22 cellular contexts compared by ENCODE assay signal in genomic region chr2:9494096-9494495, GRCh38. TPM values are rescaled to one million over a fixed set of nuclear protein-coding genes. Genes with fewer than 3 reads are reported as not detected.
A peak's percentile ranks its signal among the peaks of the same experiment; 100 is the strongest.
DNase-seq lines count a peak whose midpoint lies in the region; ATAC-seq and TF ChIP-seq lines count a peak whose summit lies in the region.
"Had no signal": no experiment of that assay in that cellular context is flagged by ENCODE, and none has a peak within 500 bp of the region (broad histone marks: within the 10 kb centered on the region; RNA-seq: fewer than 3 reads in every experiment).

No MANE protein-coding gene starts in this region.

- CTCF ChIA-PET in activated CD8-positive, alpha-beta T cell treated with anti-CD3 and anti-CD28 coated beads for 36 hours (lab: Charles Lee) = no interaction called here
- CTCF ChIA-PET in activated CD8-positive, alpha-beta T cell treated with anti-CD3 and anti-CD28 coated beads, Interleukin-2, amount 10 ng/mL, durations not matched to agents 7 days and 5 days (lab: Charles Lee) = no interaction called here
- CTCF ChIA-PET in CD4-positive, alpha-beta memory T cell (lab: Charles Lee; ENCODE audit: partially characterized antibody) = no interaction called here

- H3K4me1 Mint-ChIP-seq in activated CD8-positive, alpha-beta T cell treated with anti-CD3 and anti-CD28 coated beads for 36 hours (ENCODE audit: low read depth) = peaks cover 27% of the 10 kb centered on the region
- peaks cover 9% of the 10 kb centered on the region for H3K4me1 Mint-ChIP-seq in activated CD8-positive, alpha-beta T cell treated with anti-CD3 and anti-CD28 coated beads, Interleukin-2, amount 10 ng/mL, durations not matched to agents 7 days and 5 days (ENCODE audit: low read depth)
- H3K4me1 Mint-ChIP-seq in CD4-positive, alpha-beta memory T cell = peaks cover 0 to 7% (median 2%) of the 10 kb centered on the region in 4 donors
- peaks cover 16% of the 10 kb centered on the region for H3K4me1 Mint-ChIP-seq in activated T-helper 2 cell treated with anti-CD3 and anti-CD28 coated beads, Interferon-gamma antibody, Interleukin-2, Interleukin-4, amounts not matched to agents 10 μg/mL and 5 μg/mL and 100 μg/mL, durations not matched to agents 14 hours and 24 hours and 36 hours (ENCODE audit: low read depth)
- H3K4me1 Mint-ChIP-seq in natural killer cell treated with Interleukin-12 subunit alpha and Interleukin-12 subunit beta and Interleukin-15 and Interleukin-18, amount 100 ng/mL, for 72 hours (ENCODE audit: low read depth in 2 of 2) = peaks cover 29 to 38% of the 10 kb centered on the region in 2 donors
- H3K4me1 Mint-ChIP-seq: H9 had no signal

- WGBS in mesendoderm (ENCODE audit: extremely low coverage, insufficient coverage, low lambda C conversion rate) = no CpG with 5 or more reads among the region's 2 CpGs
- WGBS in right lobe of liver (ENCODE audit: insufficient coverage, low coverage, low lambda C conversion rate, missing lambda C conversion rate) = 93% methylated on average over 2 of the region's 2 CpGs

- peaks cover 48% of the 10 kb centered on the region for H3K36me3 Mint-ChIP-seq in activated CD8-positive, alpha-beta T cell treated with anti-CD3 and anti-CD28 coated beads for 36 hours (ENCODE audit: low read depth)
- peaks cover 66% of the 10 kb centered on the region for H3K36me3 Mint-ChIP-seq in activated CD8-positive, alpha-beta T cell treated with anti-CD3 and anti-CD28 coated beads, Interleukin-2, amount 10 ng/mL, durations not matched to agents 7 days and 5 days (ENCODE audit: low read depth)
- peaks cover 52 to 78% of the 10 kb centered on the region in 2 donors for H3K36me3 Mint-ChIP-seq in CD4-positive, alpha-beta memory T cell
- H3K36me3 Mint-ChIP-seq in activated T-helper 2 cell treated with anti-CD3 and anti-CD28 coated beads, Interferon-gamma antibody, Interleukin-2, Interleukin-4, amounts not matched to agents 10 μg/mL and 5 μg/mL and 100 μg/mL, durations not matched to agents 14 hours and 24 hours and 36 hours (ENCODE audit: low read depth) = peaks cover 81% of the 10 kb centered on the region
- H3K36me3 Mint-ChIP-seq in natural killer cell treated with Interleukin-12 subunit alpha and Interleukin-12 subunit beta and Interleukin-15 and Interleukin-18, amount 100 ng/mL, for 72 hours = peaks cover 23% of the 10 kb centered on the region

- no peaks in the 10 kb centered on the region for H3K27me3 ChIP-seq in CD4-positive, alpha-beta memory T cell (ENCODE audit: insufficient read depth, low read length)
- no peaks in the 10 kb centered on the region for H3K27me3 ChIP-seq in mesendoderm (ENCODE audit: insufficient read depth, low read length, poor library complexity)
- H3K27me3 ChIP-seq in right lobe of liver = no peaks in the 10 kb centered on the region
- H3K27me3 ChIP-seq: brain microvascular endothelial cell, stomach, tibial artery had no signal

- H3K9me3 Mint-ChIP-seq in activated CD8-positive, alpha-beta T cell treated with anti-CD3 and anti-CD28 coated beads for 36 hours = no peaks in the 10 kb centered on the region
- H3K9me3 Mint-ChIP-seq in activated CD8-positive, alpha-beta T cell treated with anti-CD3 and anti-CD28 coated beads, Interleukin-2, amount 10 ng/mL, durations not matched to agents 7 days and 5 days (ENCODE audit: insufficient read depth) = no peaks in the 10 kb centered on the region
- no peaks in the 10 kb centered on the region for H3K9me3 Mint-ChIP-seq in CD4-positive, alpha-beta memory T cell
- H3K9me3 Mint-ChIP-seq in activated T-helper 2 cell treated with anti-CD3 and anti-CD28 coated beads, Interferon-gamma antibody, Interleukin-2, Interleukin-4, amounts not matched to agents 10 μg/mL and 5 μg/mL and 100 μg/mL, durations not matched to agents 14 hours and 24 hours and 36 hours = no peaks in the 10 kb centered on the region
- no peaks in the 10 kb centered on the region for H3K9me3 Mint-ChIP-seq in natural killer cell treated with Interleukin-12 subunit alpha and Interleukin-12 subunit beta and Interleukin-15 and Interleukin-18, amount 100 ng/mL, for 72 hours
- H3K9me3 Mint-ChIP-seq: activated T-helper 1 cell treated with anti-CD3 and anti-CD28 coated beads, Interleukin-12 subunit alpha, Interleukin-12 subunit beta, Interleukin-2, Interleukin-4 antibody, amounts not matched to agents 30 ng/mL and 10 ng/mL and 1 ng/mL, durations not matched to agents 14 hours and 24 hours and 36 hours; H9 had no signal

- H2BK120ac ChIP-seq in mesendoderm (ENCODE audit: low read depth, low read length) = no peak overlapping the region

- intact Hi-C loops in activated CD8-positive, alpha-beta T cell treated with anti-CD3 and anti-CD28 coated beads for 36 hours (cut with micrococcal nuclease) = no loop called here
- intact Hi-C loops in CD4-positive, alpha-beta memory T cell (cut with micrococcal nuclease) = no loop called here
- intact Hi-C loops in activated T-helper 2 cell treated with anti-CD3 and anti-CD28 coated beads, Interferon-gamma antibody, Interleukin-2, Interleukin-4, amounts not matched to agents 10 μg/mL and 5 μg/mL and 100 μg/mL, durations not matched to agents 14 hours and 24 hours and 36 hours (cut with micrococcal nuclease) = no loop called here
- intact Hi-C loops in right lobe of liver (cut with DNase I) = no loop called here

- H4K5ac ChIP-seq in mesendoderm (ENCODE audit: low read length) = no peak overlapping the region

- H3K27me3 Mint-ChIP-seq in activated CD8-positive, alpha-beta T cell treated with anti-CD3 and anti-CD28 coated beads for 36 hours = no peaks in the 10 kb centered on the region
- H3K27me3 Mint-ChIP-seq in activated CD8-positive, alpha-beta T cell treated with anti-CD3 and anti-CD28 coated beads, Interleukin-2, amount 10 ng/mL, durations not matched to agents 7 days and 5 days (ENCODE audit: low read depth) = no peaks in the 10 kb centered on the region
- H3K27me3 Mint-ChIP-seq in CD4-positive, alpha-beta memory T cell = no peaks in the 10 kb centered on the region
- no peaks in the 10 kb centered on the region for H3K27me3 Mint-ChIP-seq in activated T-helper 2 cell treated with anti-CD3 and anti-CD28 coated beads, Interferon-gamma antibody, Interleukin-2, Interleukin-4, amounts not matched to agents 10 μg/mL and 5 μg/mL and 100 μg/mL, durations not matched to agents 14 hours and 24 hours and 36 hours (ENCODE audit: low read depth)
- H3K27me3 Mint-ChIP-seq in natural killer cell treated with Interleukin-12 subunit alpha and Interleukin-12 subunit beta and Interleukin-15 and Interleukin-18, amount 100 ng/mL, for 72 hours = no peaks in the 10 kb centered on the region

- TF ChIP-seq CTCF in activated CD8-positive, alpha-beta T cell treated with anti-CD3 and anti-CD28 coated beads for 36 hours (IDR thresholded peaks at IDR 0.05) = no peak
- no peak for TF ChIP-seq CTCF in right lobe of liver (IDR thresholded peaks at IDR 0.05)

- H3K4ac ChIP-seq in mesendoderm (ENCODE audit: low read depth, low read length) = no peak overlapping the region

- no peak overlapping the region for H3K56ac ChIP-seq in mesendoderm (ENCODE audit: low read length)

- H3K27ac ChIP-seq in CD4-positive, alpha-beta memory T cell (ENCODE audit: low read depth, low read length) = no peak overlapping the region
- H3K27ac ChIP-seq in mesendoderm (ENCODE audit: low read depth, low read length) = no peak overlapping the region
- H3K27ac ChIP-seq in right lobe of liver = no peak overlapping the region
- H3K27ac ChIP-seq: brain microvascular endothelial cell, psoas muscle, stomach, tibial artery, VCaP had no signal

- H2BK5ac ChIP-seq in mesendoderm (ENCODE audit: low read length) = no peak overlapping the region

- H3K18ac ChIP-seq in mesendoderm (ENCODE audit: low read length) = no peak overlapping the region

- peaks cover 74% of the 10 kb centered on the region for H3K36me3 ChIP-seq in CD4-positive, alpha-beta memory T cell (ENCODE audit: insufficient read depth, low read length)
- H3K36me3 ChIP-seq in mesendoderm (ENCODE audit: control insufficient read depth, insufficient read depth, low read length) (peaks cover 15% of the 10 kb centered on the region), right lobe of liver (peaks cover 0 to 80% (median 34%) of the 10 kb centered on the region in 4 donors)

- H3K23ac ChIP-seq in mesendoderm (ENCODE audit: low read length) = no peak overlapping the region

- H3K79me2 ChIP-seq in mesendoderm (ENCODE audit: control insufficient read depth, insufficient read depth, low read length) = no peaks in the 10 kb centered on the region

- no peak for ATAC-seq in activated CD8-positive, alpha-beta T cell treated with anti-CD3 and anti-CD28 coated beads for 36 hours
- no peak for ATAC-seq in activated CD8-positive, alpha-beta T cell treated with anti-CD3 and anti-CD28 coated beads, Interleukin-2, amount 10 ng/mL, durations not matched to agents 7 days and 5 days
- ATAC-seq in natural killer cell treated with Interleukin-12 subunit alpha and Interleukin-12 subunit beta and Interleukin-15 and Interleukin-18, amount 100 ng/mL, for 72 hours = peak; percentile 58 to 61
- ATAC-seq in right lobe of liver = no peak
- ATAC-seq: left lobe of liver, psoas muscle had no signal

- no peak overlapping the region for H3K4me2 ChIP-seq in mesendoderm (ENCODE audit: low read length)

- H3K9me3 ChIP-seq in CD4-positive, alpha-beta memory T cell (ENCODE audit: control insufficient read depth in 1 of 2, low read length in 2 of 2) = no peaks in the 10 kb centered on the region
- H3K9me3 ChIP-seq in right lobe of liver = no peaks in the 10 kb centered on the region
- H3K9me3 ChIP-seq: psoas muscle, stomach, tibial artery had no signal

- H3K4me3 Mint-ChIP-seq in activated CD8-positive, alpha-beta T cell treated with anti-CD3 and anti-CD28 coated beads for 36 hours = no peak overlapping the region
- no peak overlapping the region for H3K4me3 Mint-ChIP-seq in activated CD8-positive, alpha-beta T cell treated with anti-CD3 and anti-CD28 coated beads, Interleukin-2, amount 10 ng/mL, durations not matched to agents 7 days and 5 days
- no peak overlapping the region for H3K4me3 Mint-ChIP-seq in CD4-positive, alpha-beta memory T cell
- H3K4me3 Mint-ChIP-seq in activated T-helper 2 cell treated with anti-CD3 and anti-CD28 coated beads, Interferon-gamma antibody, Interleukin-2, Interleukin-4, amounts not matched to agents 10 μg/mL and 5 μg/mL and 100 μg/mL, durations not matched to agents 14 hours and 24 hours and 36 hours (ENCODE audit: low read depth) = no peak overlapping the region
- peak overlapping the region; percentile 49 for H3K4me3 Mint-ChIP-seq in natural killer cell treated with Interleukin-12 subunit alpha and Interleukin-12 subunit beta and Interleukin-15 and Interleukin-18, amount 100 ng/mL, for 72 hours
- H3K4me3 Mint-ChIP-seq: activated T-helper 1 cell treated with anti-CD3 and anti-CD28 coated beads, Interleukin-12 subunit alpha, Interleukin-12 subunit beta, Interleukin-2, Interleukin-4 antibody, amounts not matched to agents 30 ng/mL and 10 ng/mL and 1 ng/mL, durations not matched to agents 14 hours and 24 hours and 36 hours; H9 had no signal

- no peak overlapping the region for H2AK5ac ChIP-seq in mesendoderm (ENCODE audit: low read length)

- H3K27ac Mint-ChIP-seq in activated CD8-positive, alpha-beta T cell treated with anti-CD3 and anti-CD28 coated beads for 36 hours = peak overlapping the region; percentile 72
- H3K27ac Mint-ChIP-seq in activated CD8-positive, alpha-beta T cell treated with anti-CD3 and anti-CD28 coated beads, Interleukin-2, amount 10 ng/mL, durations not matched to agents 7 days and 5 days = no peak overlapping the region
- H3K27ac Mint-ChIP-seq in CD4-positive, alpha-beta memory T cell = peak overlapping the region in 6 of 7 donors; percentile 10 to 80 (median 60)
- peak overlapping the region; percentile 24 for H3K27ac Mint-ChIP-seq in activated T-helper 2 cell treated with anti-CD3 and anti-CD28 coated beads, Interferon-gamma antibody, Interleukin-2, Interleukin-4, amounts not matched to agents 10 μg/mL and 5 μg/mL and 100 μg/mL, durations not matched to agents 14 hours and 24 hours and 36 hours
- H3K27ac Mint-ChIP-seq in natural killer cell treated with Interleukin-12 subunit alpha and Interleukin-12 subunit beta and Interleukin-15 and Interleukin-18, amount 100 ng/mL, for 72 hours = peak overlapping the region; percentile 71 to 86
- H3K27ac Mint-ChIP-seq: activated T-helper 1 cell treated with anti-CD3 and anti-CD28 coated beads, Interleukin-12 subunit alpha, Interleukin-12 subunit beta, Interleukin-2, Interleukin-4 antibody, amounts not matched to agents 30 ng/mL and 10 ng/mL and 1 ng/mL, durations not matched to agents 14 hours and 24 hours and 36 hours had no signal

- POLR2A ChIA-PET in activated CD8-positive, alpha-beta T cell treated with anti-CD3 and anti-CD28 coated beads for 36 hours (lab: Charles Lee) = no interaction called here
- POLR2A ChIA-PET in activated CD8-positive, alpha-beta T cell treated with anti-CD3 and anti-CD28 coated beads, Interleukin-2, amount 10 ng/mL, durations not matched to agents 7 days and 5 days (lab: Charles Lee) = interaction anchor here (0.9 kb wide), 1 partner anchor 61 kb away, joined by 3 read pairs; the partner anchor contains the start of gene ADAM17
- POLR2A ChIA-PET in CD4-positive, alpha-beta memory T cell (lab: Charles Lee; ENCODE audit: partially characterized antibody) = no interaction called here

- no peak for DNase-seq in activated CD8-positive, alpha-beta T cell treated with anti-CD3 and anti-CD28 coated beads for 36 hours
- DNase-seq in activated CD8-positive, alpha-beta T cell treated with anti-CD3 and anti-CD28 coated beads, Interleukin-2, amount 10 ng/mL, durations not matched to agents 7 days and 5 days = no peak
- DNase-seq in CD4-positive, alpha-beta memory T cell = no peak
- DNase-seq in activated T-helper 2 cell treated with anti-CD3 and anti-CD28 coated beads, Interferon-gamma antibody, Interleukin-2, Interleukin-4, amounts not matched to agents 10 μg/mL and 5 μg/mL and 100 μg/mL, durations not matched to agents 14 hours and 24 hours and 36 hours (ENCODE audit: low spot score) = no peak
- DNase-seq in natural killer cell treated with Interleukin-12 subunit alpha and Interleukin-12 subunit beta and Interleukin-15 and Interleukin-18, amount 100 ng/mL, for 72 hours (ENCODE audit: low spot score) = no peak
- DNase-seq in mesendoderm (no peak), HK-2 (ENCODE audit: unreplicated experiment) (no peak), right lobe of liver (no peak)
- DNase-seq: activated CD4-positive, alpha-beta T cell treated with anti-CD3 and anti-CD28 coated beads, Interleukin-2, amount 50 U/mL, for 1 hour; brain microvascular endothelial cell; COR-L47; H9; hypothalamus; NCI-H1105; NCI-H187 treated with DMSO at 0.1 percent for 48 hours; psoas muscle; Right ventricle myocardium superior; stomach; tibial artery had no signal

- H3K4me1 ChIP-seq in CD4-positive, alpha-beta memory T cell (ENCODE audit: insufficient read depth, low read length) = peaks cover 4% of the 10 kb centered on the region
- no peaks in the 10 kb centered on the region for H3K4me1 ChIP-seq in mesendoderm (ENCODE audit: control insufficient read depth, low read depth, low read length)
- no peaks in the 10 kb centered on the region for H3K4me1 ChIP-seq in right lobe of liver

- no peak overlapping the region for H2BK15ac ChIP-seq in mesendoderm (replicated peaks; ENCODE audit: low read depth)

- H4K8ac ChIP-seq in mesendoderm (ENCODE audit: low read depth, low read length) = no peak overlapping the region

- H3K9ac ChIP-seq in mesendoderm (ENCODE audit: low read length) = no peak overlapping the region

- no peak for TF ChIP-seq POLR2A in right lobe of liver (IDR thresholded peaks at IDR 0.05)

- H3K4me3 ChIP-seq in CD4-positive, alpha-beta memory T cell (ENCODE audit: low read length in 2 of 2) = no peak overlapping the region
- H3K4me3 ChIP-seq in mesendoderm (ENCODE audit: low read length) (no peak overlapping the region), right lobe of liver (no peak overlapping the region)
- H3K4me3 ChIP-seq: psoas muscle, stomach, tibial artery had no signal

- no peaks in the 10 kb centered on the region for H3K79me1 ChIP-seq in mesendoderm (ENCODE audit: low read length)

RNA-seq across cellular contexts. Expression of gene IAH1, which starts 19.7 kb away (rescaled TPM):
- 10 to 100 TPM; 64.9 to 67.3 TPM for total RNA-seq in activated CD8-positive, alpha-beta T cell treated with anti-CD3 and anti-CD28 coated beads for 36 hours
- total RNA-seq in activated CD8-positive, alpha-beta T cell treated with anti-CD3 and anti-CD28 coated beads, Interleukin-2, amount 10 ng/mL, durations not matched to agents 7 days and 5 days = 10 to 100 TPM; 71.7 to 73.3 TPM
- 10 to 100 TPM; 52.5 to 58.1 TPM for total RNA-seq in CD4-positive, alpha-beta memory T cell
- polyA plus RNA-seq in CD4-positive, alpha-beta memory T cell = 10 to 100 TPM; 85.8 to 98.4 TPM
- 82.0 and 82.4 TPM in 2 replicates for total RNA-seq in activated T-helper 2 cell treated with anti-CD3 and anti-CD28 coated beads, Interferon-gamma antibody, Interleukin-2, Interleukin-4, amounts not matched to agents 10 μg/mL and 5 μg/mL and 100 μg/mL, durations not matched to agents 14 hours and 24 hours and 36 hours
- total RNA-seq in natural killer cell treated with Interleukin-12 subunit alpha and Interleukin-12 subunit beta and Interleukin-15 and Interleukin-18, amount 100 ng/mL, for 72 hours = 10 to 100 TPM; 46.1 to 47.2 TPM
- 4.4 TPM for polyA plus RNA-seq in mesendoderm (2013, experiment 1 of 2)
- polyA plus RNA-seq in mesendoderm (2013, experiment 2 of 2) = 4.7 TPM
- total RNA-seq in right lobe of liver = 10 to 100 TPM; 30.4 to 41.3 (median 33.6) TPM

Comparison
In these comparisons a context has a peak if more than half of its experiments do, and no peak if none do; other contexts are left out.
1. ATAC-seq: peak in natural killer cell treated with Interleukin-12 subunit alpha and Interleukin-12 subunit beta and Interleukin-15 and Interleukin-18, amount 100 ng/mL, for 72 hours (2 of 2); none in activated CD8-positive, alpha-beta T cell treated with anti-CD3 and anti-CD28 coated beads for 36 hours (single experiment), activated CD8-positive, alpha-beta T cell treated with anti-CD3 and anti-CD28 coated beads, Interleukin-2, amount 10 ng/mL, durations not matched to agents 7 days and 5 days (single experiment) and right lobe of liver (0 of 4).